In the genomic region with DNA sequence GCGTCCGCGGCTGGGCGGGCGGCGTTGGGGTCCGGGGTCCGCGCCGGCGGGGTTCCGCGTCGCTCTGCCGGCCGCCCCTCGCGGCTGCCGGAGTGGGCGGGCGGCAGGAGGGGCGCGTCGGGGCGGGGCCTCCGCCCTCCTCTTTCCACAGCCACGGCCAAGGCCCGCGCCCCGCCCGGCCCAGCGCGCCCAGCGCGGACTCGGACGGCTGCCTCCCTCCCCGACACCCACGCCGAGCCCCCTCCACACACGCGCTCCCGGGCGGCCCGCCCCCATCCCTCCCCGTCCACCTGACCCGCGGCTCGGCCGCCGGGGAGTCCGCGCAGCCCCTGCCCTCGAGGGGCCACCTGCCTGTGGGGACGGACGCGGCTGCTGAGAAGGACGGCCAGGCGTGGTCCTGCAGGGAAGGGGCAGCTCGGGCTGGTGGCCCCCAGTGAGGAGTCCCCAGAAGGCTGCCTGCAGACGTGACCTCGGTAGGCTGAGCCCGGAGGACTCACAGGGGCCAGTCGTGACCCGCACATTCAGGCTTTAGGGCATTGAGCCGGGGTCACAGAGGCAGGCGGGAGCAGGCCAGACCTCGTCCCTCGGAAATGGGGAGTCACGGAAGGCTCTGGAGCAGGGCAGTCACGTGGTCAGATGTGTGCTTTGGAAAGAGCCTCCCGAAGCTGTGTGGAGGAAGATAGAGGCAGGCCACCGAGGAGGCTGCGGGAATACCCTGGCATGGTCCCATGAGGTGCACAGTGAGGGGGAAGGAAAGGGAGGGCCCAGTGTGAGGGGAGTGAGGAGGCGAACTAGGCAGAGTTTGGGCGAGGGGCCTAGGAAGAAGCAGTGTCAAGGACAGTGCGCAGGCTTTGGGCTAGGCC, we compare ENCODE assay signal across 9 cellular contexts. TPM values are rescaled to one million over a fixed set of nuclear protein-coding genes. Genes with fewer than 3 reads are reported as not detected.
DNase-seq lines count a peak whose midpoint lies in the region; TF ChIP-seq lines count a peak whose summit lies in the region.
"Had no signal": no experiment of that assay in that cellular context is flagged by ENCODE, and none has a peak within 500 bp of the region (broad histone marks: within the 10 kb centered on the region; RNA-seq: fewer than 3 reads in every experiment).

Gene COL8A2 (minus strand): TSS at position 94 of the 863 bp plus-strand sequence. CDS start 24,980 bp downstream, outside the sequence.

- H3K9ac ChIP-seq in duodenal mucosa (ENCODE audit: low read depth in 1 of 2, low read length in 2 of 2) = no peak within 1 kb of the TSS

- no peak for TF ChIP-seq CTCF in vagina (IDR thresholded peaks at IDR 0.05)

- H3K4me3 Mint-ChIP-seq in activated naive CD4-positive, alpha-beta T cell treated with anti-CD3 and anti-CD28 coated beads, Interleukin-2, amount 50 U/mL, for 24 hours = peak within 1 kb of the TSS; percentile 75

- intact Hi-C loops in vagina (cut with DNase I) = no loop called here

- H3K27me3 Mint-ChIP-seq in activated naive CD4-positive, alpha-beta T cell treated with anti-CD3 and anti-CD28 coated beads, Interleukin-2, amount 50 U/mL, for 24 hours = peaks cover 28% of the 10 kb centered on the region

- peaks cover 22% of the 10 kb centered on the region for H3K4me1 Mint-ChIP-seq in activated naive CD4-positive, alpha-beta T cell treated with anti-CD3 and anti-CD28 coated beads, Interleukin-2, amount 50 U/mL, for 24 hours

- no peak for DNase-seq in activated naive CD4-positive, alpha-beta T cell (lab: John Stamatoyannopoulos, UW)
- DNase-seq in mucosa of gallbladder (ENCODE audit: low spot score) (no peak), vagina (ENCODE audit: extremely low spot score in 2 of 2) (no peak), HAP-1 (ENCODE audit: low spot score in 2 of 2) (no peak), HUDEP-2 (lab: John Stamatoyannopoulos, UW; ENCODE audit: unreplicated experiment in 76 of 76) (no peak)
- DNase-seq in stimulated activated CD4-positive, alpha-beta T cell treated with anti-CD3 and anti-CD28 coated beads, Interleukin-4, amount 100 ng/mL, for 24 hours = no peak
- DNase-seq: stimulated activated naive CD4-positive, alpha-beta T cell treated with Interleukin-2 at 50 U/mL for 16 hours had no signal

- H3K9me3 ChIP-seq in duodenal mucosa (ENCODE audit: control insufficient read depth in 1 of 2, low read length in 2 of 2) (no peaks in the 10 kb centered on the region), vagina (no peaks in the 10 kb centered on the region), HAP-1 (no peaks in the 10 kb centered on the region)

- H3K27me3 ChIP-seq in duodenal mucosa (ENCODE audit: control insufficient read depth in 1 of 2, insufficient read depth in 2 of 2, low read length in 2 of 2) (peaks cover 32 to 40% of the 10 kb centered on the region in 2 donors), vagina (no peaks in the 10 kb centered on the region), HAP-1 (ENCODE audit: low read depth) (no peaks in the 10 kb centered on the region)

- TF ChIP-seq POLR2A in vagina (IDR thresholded peaks at IDR 0.05) = no peak

- H3K36me3 ChIP-seq in duodenal mucosa (ENCODE audit: control insufficient read depth in 1 of 2, insufficient read depth in 2 of 2, low read length in 2 of 2) (no peaks in the 10 kb centered on the region), vagina (no peaks in the 10 kb centered on the region), HAP-1 (replicated peaks) (no peaks in the 10 kb centered on the region)

- in situ Hi-C loops in HAP-1 (cut with MboI; ENCODE audit: low sequenced_read_pairs) = no loop called here

- H3K27ac ChIP-seq in duodenal mucosa (ENCODE audit: low read depth, low read length) = no peak within 1 kb of the TSS
- H3K27ac ChIP-seq in vagina = peak within 1 kb of the TSS; percentile 76

- H3K27ac Mint-ChIP-seq in activated naive CD4-positive, alpha-beta T cell treated with anti-CD3 and anti-CD28 coated beads, Interleukin-2, amount 50 U/mL, for 24 hours = peak within 1 kb of the TSS; percentile 30

- H3K4me1 ChIP-seq in duodenal mucosa (ENCODE audit: control insufficient read depth in 1 of 2, insufficient read depth in 2 of 2, low read length in 2 of 2) (peaks cover 0 to 3% of the 10 kb centered on the region in 2 donors), vagina (peaks cover 32% of the 10 kb centered on the region), HAP-1 (no peaks in the 10 kb centered on the region)

- no peaks in the 10 kb centered on the region for H3K36me3 Mint-ChIP-seq in activated naive CD4-positive, alpha-beta T cell treated with anti-CD3 and anti-CD28 coated beads, Interleukin-2, amount 50 U/mL, for 24 hours

- H3K4me3 ChIP-seq in duodenal mucosa (ENCODE audit: low read depth in 1 of 2, low read length in 2 of 2) (peak within 1 kb of the TSS; percentile 21 to 35), vagina (peak within 1 kb of the TSS; percentile 42 to 52), HAP-1 (no peak within 1 kb of the TSS)

- no peaks in the 10 kb centered on the region for H3K9me3 Mint-ChIP-seq in activated naive CD4-positive, alpha-beta T cell treated with anti-CD3 and anti-CD28 coated beads, Interleukin-2, amount 50 U/mL, for 24 hours

RNA-seq across cellular contexts. Expression of gene COL8A2, which starts in this region (rescaled TPM):
- 10.8 TPM for total RNA-seq in mucosa of gallbladder
- total RNA-seq in vagina = 6.4 TPM
